9 cellular contexts compared by ENCODE assay signal in genomic region chr15:44193651-44194396, GRCh38. TPM values are rescaled to one million over a fixed set of nuclear protein-coding genes. Genes with fewer than 3 reads are reported as not detected.
DNase-seq lines count a peak whose midpoint lies in the region; ATAC-seq, FAIRE-seq and TF ChIP-seq lines count a peak whose summit lies in the region.
"Had no signal": no experiment of that assay in that cellular context is flagged by ENCODE, and none has a peak within 500 bp of the region (broad histone marks: within the 10 kb centered on the region; RNA-seq: fewer than 3 reads in every experiment).

No MANE protein-coding gene starts in this region.

- TF ChIP-seq CTCF in GM12878 (IDR thresholded peaks at IDR 0.05 in 2 of 3, conservative IDR thresholded peaks at IDR 0.05 in 1 of 3; ENCODE audit: control insufficient read depth in 2 of 3, extremely low read depth in 1 of 3, insufficient read depth in 1 of 3, low read depth in 3 of 3, low read length in 3 of 3) = no peak
- TF ChIP-seq CTCF in keratinocyte (optimal IDR thresholded peaks at IDR 0.05 in 1 of 3, IDR thresholded peaks at IDR 0.05 in 1 of 3, conservative IDR thresholded peaks at IDR 0.05 in 1 of 3; ENCODE audit: extremely low read depth in 1 of 3, insufficient read depth in 2 of 3, low read length in 3 of 3) = no peak

- H3K4me2 ChIP-seq in GM12878 (ENCODE audit: control insufficient read depth, insufficient read depth) = peak overlapping the region; percentile 70; the same call in 1 of the 2 replicates
- H3K4me2 ChIP-seq in keratinocyte (ENCODE audit: control insufficient read depth, extremely low read depth, insufficient read depth, low read depth, low read length) = peak overlapping the region; percentile 94

- CTCF ChIA-PET in GM12878 (lab: Yijun Ruan, JAX) = interaction anchor here (0.7 kb wide), 1 partner anchor 9 kb away, joined by 3 read pairs; no protein-coding TSS in a partner anchor

- H3K36me3 ChIP-seq in GM12878 (ENCODE audit: control insufficient read depth in 2 of 2, insufficient read depth in 2 of 2, low read length in 1 of 2) (no peaks in the 10 kb centered on the region), keratinocyte (ENCODE audit: control insufficient read depth in 2 of 2, extremely low read depth in 1 of 2, insufficient read depth in 2 of 2, low read length in 2 of 2) (no peaks in the 10 kb centered on the region)
- H3K36me3 ChIP-seq: BLaER1 had no signal

- 26% methylated on average over 22 of the region's 22 CpGs for WGBS in GM12878 (ENCODE audit: insufficient coverage, insufficient replicate concordance, low lambda C conversion rate, missing lambda C conversion rate)

- intact Hi-C loops in GM12878 (cut with micrococcal nuclease; ENCODE audit: unreplicated experiment) = loop anchor here (10.0 kb wide), 1 partner anchor 59 kb away; no protein-coding TSS in a partner anchor
- intact Hi-C loops in posterior vena cava (cut with DNase I) = no loop called here

- POLR2A ChIA-PET in GM12878 (lab: Charles Lee) = no interaction called here

- no peaks in the 10 kb centered on the region for H4K20me1 ChIP-seq in GM12878 (ENCODE audit: control insufficient read depth, insufficient read depth)
- H4K20me1 ChIP-seq in keratinocyte (ENCODE audit: control insufficient read depth, extremely low read depth, insufficient read depth, low read length) = no peaks in the 10 kb centered on the region
- H4K20me1 ChIP-seq: BLaER1 had no signal

- SMC1A ChIA-PET in GM12878 (lab: Charles Lee; ENCODE audit: uncharacterized antibody, unreplicated experiment) = no interaction called here

- no peak for TF ChIP-seq POLR2A in GM12878 (IDR thresholded peaks at IDR 0.05; ENCODE audit: low read depth, low read length)

- no peaks in the 10 kb centered on the region for H3K9me1 ChIP-seq in keratinocyte (ENCODE audit: control insufficient read depth, extremely low read depth, insufficient read depth, low read length)

- BruUV-seq in GM12878 (replicated peaks; lab: Mats Ljungman, UMichigan) = no TSS peak

- no peak for TF ChIP-seq RAD21 in GM12878 (IDR thresholded peaks at IDR 0.05; ENCODE audit: insufficient read depth, low read depth, low read length)

- H3K4me1 ChIP-seq in GM12878 (ENCODE audit: control insufficient read depth, insufficient read depth, low read length) = peaks cover 4% of the 10 kb centered on the region; the same call in 1 of the 2 replicates
- peaks cover 22% of the 10 kb centered on the region for H3K4me1 ChIP-seq in keratinocyte (ENCODE audit: control insufficient read depth, extremely low read depth, insufficient read depth, low read length)

- no peak for ATAC-seq in GM12878

- no peak for FAIRE-seq in GM12878 (lab: Jason Lieb, UNC)
- FAIRE-seq in keratinocyte (lab: Jason Lieb, UNC) = peak; percentile 84

- dilution Hi-C loops in keratinocyte (cut with MboI; ENCODE audit: extremely low pct_ligation_motif_present, low sequenced_read_pairs) = no loop called here

- in situ Hi-C loops in GM12878 (cut with MboI) = no loop called here

- H3K9ac ChIP-seq in GM12878 (ENCODE audit: control insufficient read depth, insufficient read depth, low read length) (no peak overlapping the region), keratinocyte (ENCODE audit: control insufficient read depth, extremely low read depth, insufficient read depth, low read length) (peak overlapping the region; percentile 83)
- H3K9ac ChIP-seq: BLaER1 had no signal

- no peaks in the 10 kb centered on the region for H3K79me2 ChIP-seq in GM12878 (ENCODE audit: control insufficient read depth, insufficient read depth, low read length)
- peaks cover 51% of the 10 kb centered on the region for H3K79me2 ChIP-seq in keratinocyte (ENCODE audit: control insufficient read depth, insufficient read depth, low read length)

- H3K27me3 ChIP-seq in GM12878 (replicated peaks in 1 of 2; ENCODE audit: control insufficient read depth in 2 of 2, insufficient read depth in 2 of 2, low read length in 1 of 2) (peaks cover 5 to 12% of the 10 kb centered on the region in 2 experiments), keratinocyte (ENCODE audit: control insufficient read depth, extremely low read depth, insufficient read depth, low read length) (no peaks in the 10 kb centered on the region)

- peak; percentile 52 to 76 (median 55) for DNase-seq in NCI-H1417 (lab: John Stamatoyannopoulos, UW)
- DNase-seq in NCI-H1417 treated with DMSO at 0.1 percent for 48 hours (lab: John Stamatoyannopoulos, UW) = no peak
- DNase-seq in NCI-H2171 treated with DMSO at 0.1 percent for 48 hours (lab: John Stamatoyannopoulos, UW) = peak; percentile 54
- DNase-seq in GM12878 (ENCODE audit: low read depth, low spot score) = no peak
- no peak for DNase-seq in keratinocyte (ENCODE audit: low read depth, low spot score)
- peak in 27 of 49 donors; percentile 7 to 71 (median 30) for DNase-seq in substantia nigra (lab: John Stamatoyannopoulos, UW)
- no peak for DNase-seq in posterior vena cava (ENCODE audit: low spot score)
- no peak for DNase-seq in stimulated activated CD4-positive, alpha-beta T cell treated with anti-CD3 and anti-CD28 coated beads, Interleukin-4, amount 100 ng/mL, for 4 hours

- RAD21 ChIA-PET in GM12878 (lab: Charles Lee; ENCODE audit: unreplicated experiment) = no interaction called here

- H2AFZ ChIP-seq in GM12878 (ENCODE audit: control insufficient read depth, low read depth, low read length) (no peak overlapping the region; the same call in 1 of the 2 replicates), keratinocyte (ENCODE audit: control insufficient read depth, low read length) (peak overlapping the region; percentile 85)

- H3K9me3 ChIP-seq in GM12878 (replicated peaks; ENCODE audit: control insufficient read depth, insufficient read depth, low read length) (no peaks in the 10 kb centered on the region), keratinocyte (ENCODE audit: control insufficient read depth, low read depth, low read length) (no peaks in the 10 kb centered on the region)
- H3K9me3 ChIP-seq: BLaER1 had no signal

- no peak for TF ChIP-seq EP300 in GM12878 (IDR thresholded peaks at IDR 0.05; ENCODE audit: borderline replicate concordance in 1 of 2, control insufficient read depth in 1 of 2, low read depth in 2 of 2, low read length in 2 of 2)

- H3K27ac ChIP-seq in GM12878 (ENCODE audit: control insufficient read depth, insufficient read depth) (no peak overlapping the region), keratinocyte (ENCODE audit: control insufficient read depth, insufficient read depth, low read length) (peak overlapping the region; percentile 68), substantia nigra (ENCODE audit: low read depth, low read length, poor library complexity, severe bottlenecking) (peak overlapping the region; percentile 92)
- H3K27ac ChIP-seq: BLaER1 had no signal

- no peak overlapping the region for H3K4me3 ChIP-seq in GM12878
- peak overlapping the region; percentile 77 to 86 (median 82) for H3K4me3 ChIP-seq in keratinocyte (ENCODE audit: control insufficient read depth in 2 of 3, extremely low read depth in 1 of 3, insufficient read depth in 2 of 3, low read depth in 1 of 3, low read length in 3 of 3)

RNA-seq across cellular contexts. Expression of gene FRMD5, which starts 1.2 kb away (rescaled TPM):
- 0.50 and 0.61 TPM in 2 replicates for total RNA-seq in GM12878 (2013; cell fraction: nucleolus; rRNA removed)
- total RNA-seq in GM12878 (2014; rRNA removed) (0.51 and 0.87 TPM in 2 replicates), GM12878 (2014; rRNA removed; fragmentation: Illumina TruSeq; extraction: Trizol) (0.55 and 0.94 TPM in 2 replicates), GM12878 (2021) (0.64 and 0.77 TPM in 2 replicates), posterior vena cava (under 1 TPM; 0.33 to 0.37 TPM)
- 0.26 TPM for polyA plus RNA-seq in GM12878 (2011; ENCODE audit: low read depth)
- polyA plus RNA-seq in GM12878 (2011; rRNA removed) (not detected in 2 replicates), GM12878 (2014; fragmentation: Illumina TruSeq; extraction: Trizol) (0.68 and 1.00 TPM in 2 replicates), GM12878 (2014; fragmentation: Nextera tagmentation; extraction: Ambion mirVana) (under 1 TPM; 0.26 to 0.79 TPM), GM12878 (2014; rRNA removed) (0.38 and 0.46 TPM in 2 replicates), GM12878 (2016; fragmentation: Nextera tagmentation; extraction: Ambion mirVana) (1 to 10 TPM; 5.1 to 6.4 TPM), keratinocyte (6.4 to 11.8 TPM (median 7.3 TPM) in 3 replicates)
- 0.06 TPM in 1 of 2 replicates, not detected in the other for polyA plus RNA-seq in GM12878 (2011; cell fraction: cytosol; rRNA removed)
- not detected in 2 replicates for polyA plus RNA-seq in GM12878 (2011; cell fraction: nucleus; rRNA removed)
- polyA plus RNA-seq in GM12878 (2012) = 0.14 and 0.66 TPM in 2 replicates
- polyA minus RNA-seq in GM12878 (2011; rRNA and poly(A)+ RNA removed) = not detected in 2 replicates
- polyA minus RNA-seq in GM12878 (2011; cell fraction: cytosol; rRNA and poly(A)+ RNA removed) = not detected in 2 replicates
- polyA minus RNA-seq in GM12878 (2011; cell fraction: nucleus; rRNA and poly(A)+ RNA removed) = not detected in 2 replicates
- 1.6 TPM for polyA plus RNA-seq in keratinocyte (2011; ENCODE audit: low read depth)
- polyA plus RNA-seq in keratinocyte (2011; cell fraction: cytosol; rRNA removed) = 4.9 and 5.4 TPM in 2 replicates
- 10.9 and 15.5 TPM in 2 replicates for polyA plus RNA-seq in keratinocyte (2011; cell fraction: nucleus; rRNA removed)
- 0.83 and 9.5 TPM in 2 replicates for polyA plus RNA-seq in keratinocyte (2012; ENCODE audit: low replicate concordance)
- polyA minus RNA-seq in keratinocyte = 11.5 to 29.1 TPM (median 12.1 TPM) in 3 replicates
- polyA minus RNA-seq in keratinocyte (2011; cell fraction: cytosol; rRNA and poly(A)+ RNA removed) = 5.0 TPM
- 8.9 and 13.1 TPM in 2 replicates for polyA minus RNA-seq in keratinocyte (2011; cell fraction: nucleus; rRNA and poly(A)+ RNA removed)

Comparison
In these comparisons a context has a peak if more than half of its experiments do, and no peak if none do; other contexts are left out.
1. DNase-seq: peak in NCI-H1417 (3 of 3), NCI-H2171 treated with DMSO at 0.1 percent for 48 hours (single experiment) and substantia nigra (27 of 49); none in NCI-H1417 treated with DMSO at 0.1 percent for 48 hours (single experiment), GM12878 (single experiment), keratinocyte (single experiment), posterior vena cava (single experiment) and stimulated activated CD4-positive, alpha-beta T cell treated with anti-CD3 and anti-CD28 coated beads, Interleukin-4, amount 100 ng/mL, for 4 hours (0 of 2).